In the genomic region with DNA sequence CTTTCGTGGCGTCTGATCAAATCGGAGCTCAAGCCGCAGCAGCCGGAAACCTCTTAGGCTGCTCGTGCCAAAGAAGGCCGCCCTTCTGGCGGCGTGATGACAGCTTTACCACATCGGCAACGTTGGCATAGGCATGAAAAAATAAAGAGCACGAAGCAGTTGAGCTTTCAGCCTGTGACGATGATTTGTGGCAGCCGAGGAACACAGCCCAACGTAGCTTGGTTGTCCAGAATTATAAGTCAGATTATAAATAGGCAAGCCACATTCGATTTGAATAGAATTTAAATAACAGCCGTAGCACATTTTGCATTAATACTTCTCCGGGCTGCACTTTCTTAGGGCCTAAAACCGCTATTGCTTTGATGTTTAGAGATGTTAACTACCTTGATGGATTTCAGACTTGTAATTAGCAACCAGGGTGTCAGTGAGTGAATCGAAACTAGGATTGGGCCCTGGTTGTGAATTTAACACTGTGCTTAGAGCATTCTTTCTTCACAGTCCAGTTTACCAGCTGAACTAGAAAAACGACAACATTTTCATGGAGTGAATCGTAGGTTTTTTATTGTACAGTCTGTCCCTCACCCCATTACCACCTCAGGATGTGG, we compare ENCODE assay signal across 8 cellular contexts. TPM values are rescaled to one million over a fixed set of nuclear protein-coding genes. Genes with fewer than 3 reads are reported as not detected.
DNase-seq lines count a peak whose midpoint lies in the region; ATAC-seq and TF ChIP-seq lines count a peak whose summit lies in the region.

No MANE protein-coding gene starts in this region.

- intact Hi-C loops in dorsolateral prefrontal cortex (cut with DNase I): loop anchor here (2.0 to 5.0 kb wide), 3 partner anchors 236 to 793 kb away; partner anchors contain the start of gene AHI1 (in 1 of the 2)

- H3K27ac ChIP-seq in dorsolateral prefrontal cortex: peak overlapping the region; percentile 95 to 100 (median 100)
- H3K27ac ChIP-seq in lung (ENCODE audit: low read depth in 1 of 2, low read length in 1 of 2): peak overlapping the region; percentile 98 to 99

- TF ChIP-seq CTCF in dorsolateral prefrontal cortex (IDR thresholded peaks at IDR 0.05 in 54 of 56, conservative IDR thresholded peaks at IDR 0.05 in 2 of 56; ENCODE audit: low read depth in 1 of 56, partially characterized antibody in 56 of 56): peak in 4 of 56 donors; percentile 6 to 19 (median 14)
- TF ChIP-seq CTCF in lung (IDR thresholded peaks at IDR 0.05; ENCODE audit: control extremely low read depth, extremely low read depth): no peak

- WGBS in lung, 2 donors: 4 to 5% methylated on average over 22 of the region's 22 CpGs

- H3K27me3 ChIP-seq in dorsolateral prefrontal cortex (no peaks in the 10 kb centered on the region), lung (ENCODE audit: control insufficient read depth, insufficient read depth) (no peaks in the 10 kb centered on the region)

- H3K4me1 ChIP-seq in lung (ENCODE audit: control insufficient read depth in 2 of 2, insufficient read depth in 2 of 2, low read length in 2 of 2): peaks cover 10 to 13% of the 10 kb centered on the region in 2 donors

- peak; percentile 38 for DNase-seq in NCI-H510A (lab: John Stamatoyannopoulos, UW)
- DNase-seq in NCI-H510A treated with DMSO at 0.1 percent for 48 hours (lab: John Stamatoyannopoulos, UW): no peak
- peak; percentile 94 for DNase-seq in NCI-H526 treated with DMSO at 0.1 percent for 48 hours (lab: John Stamatoyannopoulos, UW)
- DNase-seq in activated CD4-positive, alpha-beta T cell treated with anti-CD3 and anti-CD28 coated beads, Interleukin-2, amount 50 U/mL, for 48 hours: peak; percentile 60 to 74
- DNase-seq in dorsolateral prefrontal cortex: peak; percentile 45 to 79 (median 70)
- peak; percentile 76 for DNase-seq in lung (ENCODE audit: low spot score)
- peak; percentile 35 to 62 (median 46) for DNase-seq in stimulated activated CD4-positive, alpha-beta T cell treated with anti-CD3 and anti-CD28 coated beads, TNF-alpha, amount 100 ng/mL, for 48 hours (ENCODE audit: low read depth in 3 of 3)

- H3K4me3 ChIP-seq in dorsolateral prefrontal cortex (peak overlapping the region; percentile 52 to 100 (median 95)), lung (peak overlapping the region; percentile 43)

- ATAC-seq in HG03342 (IDR thresholded peaks at IDR 0.05; ENCODE audit: unreplicated experiment) (peak; percentile 23), lung (ENCODE audit: insufficient read depth, low FRiP score) (peak; percentile 24)

- H3K36me3 ChIP-seq in lung (ENCODE audit: control insufficient read depth in 2 of 2, insufficient read depth in 2 of 2, low read length in 2 of 2): no peaks in the 10 kb centered on the region

- H3K9me3 ChIP-seq in lung (ENCODE audit: control insufficient read depth in 2 of 2, insufficient read depth in 1 of 2, low read length in 1 of 2): no peaks in the 10 kb centered on the region

RNA-seq across cellular contexts. Expression of gene BCLAF1, which starts 0.9 kb away (rescaled TPM):
- 100 to 1,000 TPM; 105 to 231 (median 178) TPM for total RNA-seq in dorsolateral prefrontal cortex
- total RNA-seq in lung: 100 to 1,000 TPM; 107 to 326 TPM
- 10 to 100 TPM; 23.2 to 29.9 TPM for polyA plus RNA-seq in lung

RNA-seq across cellular contexts. Expression of gene MTFR2, which starts 40.4 kb away (rescaled TPM):
- total RNA-seq in dorsolateral prefrontal cortex: 1 to 10 TPM in 12 of 120 experiments, under 1 TPM in 37, not detected in 71; 0.28 to 2.8 (median 0.73) TPM
- 1 to 10 TPM in 1 of 2 donors, under 1 TPM in 1; 0.65 to 2.3 TPM for total RNA-seq in lung
- 1 to 10 TPM in 1 of 2 donors, under 1 TPM in 1; 0.94 to 1.8 TPM for polyA plus RNA-seq in lung
